In genomic region chr12:116718578-116719454, GRCh38 we compare ENCODE assay signal across 9 cellular contexts. TPM values are rescaled to one million over a fixed set of nuclear protein-coding genes. Genes with fewer than 3 reads are reported as not detected.
A peak's percentile ranks its signal among the peaks of the same experiment; 100 is the strongest.
DNase-seq lines count a peak whose midpoint lies in the region; ATAC-seq and TF ChIP-seq lines count a peak whose summit lies in the region.
"Had no signal": no experiment of that assay in that cellular context is flagged by ENCODE, and none has a peak within 500 bp of the region (broad histone marks: within the 10 kb centered on the region; RNA-seq: fewer than 3 reads in every experiment).

No MANE protein-coding gene starts in this region.

- intact Hi-C loops in IMR-90 (cut with micrococcal nuclease): no loop called here
- intact Hi-C loops in mammary epithelial cell (cut with micrococcal nuclease): no loop called here

- no peak overlapping the region for H3K4ac ChIP-seq in IMR-90 (ENCODE audit: low read depth, low read length)

- H2BK120ac ChIP-seq in IMR-90 (ENCODE audit: low read depth, low read length): no peak overlapping the region

- peak; percentile 64 for ATAC-seq in IMR-90 (ENCODE audit: low read depth)
- ATAC-seq in HG03520 (IDR thresholded peaks at IDR 0.05; ENCODE audit: unreplicated experiment): no peak
- ATAC-seq: HCT116 had no signal

- peaks cover 16 to 32% of the 10 kb centered on the region in 2 experiments for H3K79me1 ChIP-seq in IMR-90 (ENCODE audit: low read depth in 1 of 2, low read length in 2 of 2)

- H3K23ac ChIP-seq in IMR-90 (ENCODE audit: low read depth, low read length): no peak overlapping the region

- no peaks in the 10 kb centered on the region for H3K9me3 ChIP-seq in IMR-90 (ENCODE audit: control insufficient read depth, insufficient read depth, low read length)
- H3K9me3 ChIP-seq in smooth muscle cell (replicated peaks; ENCODE audit: low read depth): no peaks in the 10 kb centered on the region
- H3K9me3 ChIP-seq in mammary epithelial cell (replicated peaks; ENCODE audit: insufficient read depth, low read length): no peaks in the 10 kb centered on the region

- H3K27me3 ChIP-seq in IMR-90 (ENCODE audit: control insufficient read depth, insufficient read depth, low read length) (no peaks in the 10 kb centered on the region), smooth muscle cell (ENCODE audit: low read depth) (no peaks in the 10 kb centered on the region), mammary epithelial cell (ENCODE audit: insufficient read depth, low read length) (no peaks in the 10 kb centered on the region)

- WGBS in IMR-90 (ENCODE audit: extremely low coverage in 2 of 2, insufficient read length in 1 of 2), 2 experiments: 40% methylated on average over 1 of the region's 10 CpGs; no CpG with 5 or more reads in 1 of the 2 experiments
- WGBS in smooth muscle cell (ENCODE audit: low lambda C conversion rate): 48% methylated on average over 10 of the region's 10 CpGs
- 87% methylated on average over 10 of the region's 10 CpGs for WGBS in mammary epithelial cell (ENCODE audit: low coverage, missing lambda C conversion rate)

- POLR2A ChIA-PET in IMR-90 (lab: Charles Lee; ENCODE audit: unreplicated experiment): interaction anchor here (0.7 kb wide), 1 partner anchor 42 kb away, joined by 3 read pairs; no protein-coding TSS in a partner anchor

- no peaks in the 10 kb centered on the region for H3K79me2 ChIP-seq in smooth muscle cell (ENCODE audit: low read depth)
- peaks cover 10% of the 10 kb centered on the region for H3K79me2 ChIP-seq in mammary epithelial cell (ENCODE audit: insufficient read depth, low read length)

- H3K14ac ChIP-seq in IMR-90 (replicated peaks; ENCODE audit: low read depth, low read length): no peak overlapping the region

- peak; percentile 56 for DNase-seq in IMR-90
- DNase-seq in SHP77 (lab: John Stamatoyannopoulos, UW): peak; percentile 81 to 89
- peak; percentile 68 for DNase-seq in iris pigment epithelial cell (ENCODE audit: low read depth)
- no peak for DNase-seq in smooth muscle cell (lab: John Stamatoyannopoulos, UW; ENCODE audit: unreplicated experiment)
- DNase-seq in mammary epithelial cell: no peak
- no peak for DNase-seq in SW 1271 (lab: John Stamatoyannopoulos, UW)
- DNase-seq: stimulated activated CD4-positive, alpha-beta T cell treated with anti-CD3 and anti-CD28 coated beads, Interleukin-1b, Interleukin-23, amount 100 ng/mL, for 48 hours had no signal

- BruUV-seq in IMR-90 (replicated peaks; lab: Mats Ljungman, UMichigan): no TSS peak
- BruUV-seq in mammary epithelial cell (replicated peaks; lab: Mats Ljungman, UMichigan): no TSS peak

- H4K20me1 ChIP-seq in IMR-90 (ENCODE audit: insufficient read depth, low read length) (peaks cover 7% of the 10 kb centered on the region; the same call in 1 of the 2 replicates), smooth muscle cell (ENCODE audit: low read depth) (peaks cover 45% of the 10 kb centered on the region), mammary epithelial cell (ENCODE audit: insufficient read depth, low read length) (no peaks in the 10 kb centered on the region)

- H3K4me2 ChIP-seq in IMR-90 (ENCODE audit: low read depth, low read length) (peak overlapping the region; percentile 27; the same call in 1 of the 2 replicates), smooth muscle cell (peak overlapping the region; percentile 47), mammary epithelial cell (ENCODE audit: insufficient read depth, low read depth, low read length) (no peak overlapping the region)

- H4K91ac ChIP-seq in IMR-90 (ENCODE audit: insufficient read depth, low read depth, low read length): no peak overlapping the region

- no peak overlapping the region for H4K8ac ChIP-seq in IMR-90 (ENCODE audit: low read depth in 2 of 2, low read length in 2 of 2)

- H2BK20ac ChIP-seq in IMR-90 (ENCODE audit: low read depth, low read length): no peak overlapping the region

- no peak overlapping the region for H3K9ac ChIP-seq in IMR-90 (ENCODE audit: low read depth, low read length)
- no peak overlapping the region for H3K9ac ChIP-seq in smooth muscle cell (ENCODE audit: low read depth)
- H3K9ac ChIP-seq in mammary epithelial cell (ENCODE audit: insufficient read depth, low read length): no peak overlapping the region

- no peaks in the 10 kb centered on the region for H3F3A ChIP-seq in smooth muscle cell (ENCODE audit: low read depth)

- H3K36me3 ChIP-seq in IMR-90 (ENCODE audit: control insufficient read depth, insufficient read depth, low read length): peaks cover 8% of the 10 kb centered on the region
- H3K36me3 ChIP-seq in smooth muscle cell (ENCODE audit: low read depth): peaks cover 7% of the 10 kb centered on the region
- peaks cover 14% of the 10 kb centered on the region for H3K36me3 ChIP-seq in mammary epithelial cell (ENCODE audit: insufficient read depth, low read length)

- H4K5ac ChIP-seq in IMR-90 (ENCODE audit: low read depth, low read length): no peak overlapping the region

- no peak overlapping the region for H2AK5ac ChIP-seq in IMR-90 (ENCODE audit: low read depth, low read length)

- H2AK9ac ChIP-seq in IMR-90 (replicated peaks; ENCODE audit: low read depth, low read length, poor library complexity): no peak overlapping the region

- no peak overlapping the region for H3K27ac ChIP-seq in IMR-90 (ENCODE audit: insufficient read depth, low read length)
- peak overlapping the region; percentile 41 for H3K27ac ChIP-seq in smooth muscle cell (ENCODE audit: low read depth)
- H3K27ac ChIP-seq in mammary epithelial cell (ENCODE audit: insufficient read depth, low read depth, low read length): no peak overlapping the region

- H3K18ac ChIP-seq in IMR-90 (ENCODE audit: low read depth, low read length): no peak overlapping the region

- CTCF ChIA-PET in IMR-90 (lab: Yijun Ruan, JAX): interaction anchor here (0.5 to 1.7 kb wide), 3 partner anchors 10 to 164 kb away, joined by 4 to 9 read pairs (median 6); no protein-coding TSS in a partner anchor
- CTCF ChIA-PET in mammary epithelial cell (lab: Charles Lee; ENCODE audit: low non-redundant PET): no interaction called here

- H2BK5ac ChIP-seq in IMR-90 (ENCODE audit: low read depth, low read length, poor library complexity, severe bottlenecking): no peak overlapping the region

- no peak overlapping the region for H2BK15ac ChIP-seq in IMR-90 (ENCODE audit: low read depth, low read length)

- H2AFZ ChIP-seq in IMR-90 (replicated peaks; ENCODE audit: low read length, poor library complexity) (no peak overlapping the region), smooth muscle cell (ENCODE audit: low read depth) (no peak overlapping the region), mammary epithelial cell (ENCODE audit: low read depth, low read length) (no peak overlapping the region)

- H3K4me1 ChIP-seq in IMR-90 (ENCODE audit: control insufficient read depth, insufficient read depth, low read length) (peaks cover 7% of the 10 kb centered on the region), smooth muscle cell (ENCODE audit: low read depth) (peaks cover 6% of the 10 kb centered on the region), mammary epithelial cell (ENCODE audit: insufficient read depth, low read length) (no peaks in the 10 kb centered on the region)

- H3K9me1 ChIP-seq in IMR-90 (ENCODE audit: insufficient read depth, low read length): peaks cover 9% of the 10 kb centered on the region; the same call in 1 of the 2 replicates

- no peak for TF ChIP-seq POLR2A in IMR-90 (IDR thresholded peaks at IDR 0.05; ENCODE audit: low read depth, low read length)

- no peak for TF ChIP-seq RAD21 in IMR-90 (IDR thresholded peaks at IDR 0.05; ENCODE audit: low read length)

- in situ Hi-C loops in IMR-90 (cut with MboI; ENCODE audit: low sequenced_read_pairs) (no loop called here), mammary epithelial cell (cut with MboI; ENCODE audit: low sequenced_read_pairs in 2 of 2) (loop anchor here in 1 of 2 donors (25.0 kb wide), 2 partner anchors 168 to 732 kb away; partner anchors contain the start of gene HRK)

- H3K4me3 ChIP-seq in IMR-90 (ENCODE audit: insufficient read depth, low read depth, low read length): no peak overlapping the region
- no peak overlapping the region for H3K4me3 ChIP-seq in smooth muscle cell
- no peak overlapping the region for H3K4me3 ChIP-seq in mammary epithelial cell (replicated peaks in 1 of 3; ENCODE audit: insufficient read depth in 1 of 3, low read depth in 2 of 3, low read length in 3 of 3)

- no peak overlapping the region for H3K56ac ChIP-seq in IMR-90 (ENCODE audit: extremely low read depth, insufficient read depth, low read length)

- dilution Hi-C loops in IMR-90 (cut with HindIII; ENCODE audit: low sequenced_read_pairs, unreplicated experiment): no loop called here
- dilution Hi-C loops in mammary epithelial cell (cut with HindIII; ENCODE audit: low sequenced_read_pairs): no loop called here

- no peak for TF ChIP-seq CTCF in IMR-90 (conservative IDR thresholded peaks at IDR 0.05; ENCODE audit: low read depth, low read length)
- no peak for TF ChIP-seq CTCF in smooth muscle cell (IDR thresholded peaks at IDR 0.05; ENCODE audit: borderline replicate concordance, insufficient read depth, poor library complexity, severe bottlenecking)
- no peak for TF ChIP-seq CTCF in mammary epithelial cell (conservative IDR thresholded peaks at IDR 0.05 in 1 of 2, IDR thresholded peaks at IDR 0.05 in 1 of 2; ENCODE audit: extremely low read depth in 1 of 2, insufficient read depth in 1 of 2, low read depth in 1 of 2, low read length in 2 of 2)

TF ChIP-seq in IMR-90, 13 proteins besides CTCF, POLR2A, EP300 and RAD21 (continues in another document):
- TF ChIP-seq NFE2L2 (IDR thresholded peaks at IDR 0.05; ENCODE audit: low read depth, low read length) (no peak), RFX5 (IDR thresholded peaks at IDR 0.05; ENCODE audit: low read depth, low read length) (no peak), CHD1 (IDR thresholded peaks at IDR 0.05; ENCODE audit: low read depth, low read length) (no peak)

RNA-seq across cellular contexts. Expression of gene SPRING1, which starts 19.1 kb away (rescaled TPM):
- total RNA-seq in IMR-90 (2012; rRNA removed) (14.0 and 16.4 TPM in 2 replicates), smooth muscle cell (25.8 and 28.5 TPM in 2 replicates), mammary epithelial cell (10 to 100 TPM; 31.2 to 45.0 TPM)
- polyA plus RNA-seq in IMR-90 (2012; rRNA removed) (12.4 and 16.7 TPM in 2 replicates), smooth muscle cell (19.0 and 21.3 TPM in 2 replicates), mammary epithelial cell (15.1 TPM)
- polyA plus RNA-seq in IMR-90 (2012; cell fraction: cytosol; rRNA removed): 9.0 and 9.6 TPM in 2 replicates
- 5.1 and 6.5 TPM in 2 replicates for polyA plus RNA-seq in IMR-90 (2012; cell fraction: nucleus; rRNA removed; ENCODE audit: low replicate concordance)
- 34.8 TPM for polyA minus RNA-seq in mammary epithelial cell

RNA-seq across cellular contexts. Expression of gene RNFT2, which starts 19.3 kb away (rescaled TPM):
- 1.7 and 2.3 TPM in 2 replicates for total RNA-seq in IMR-90 (2012; rRNA removed)
- 1.5 and 1.6 TPM in 2 replicates for polyA plus RNA-seq in IMR-90 (2012; rRNA removed)
- 0.75 and 0.86 TPM in 2 replicates for polyA plus RNA-seq in IMR-90 (2012; cell fraction: cytosol; rRNA removed)
- 1.3 and 1.4 TPM in 2 replicates for polyA plus RNA-seq in IMR-90 (2012; cell fraction: nucleus; rRNA removed; ENCODE audit: low replicate concordance)
- 1.4 and 2.0 TPM in 2 replicates for total RNA-seq in smooth muscle cell
- 2.1 and 2.4 TPM in 2 replicates for polyA plus RNA-seq in smooth muscle cell
- total RNA-seq in mammary epithelial cell: 1 to 10 TPM; 2.0 to 3.0 TPM
- polyA plus RNA-seq in mammary epithelial cell: 0.57 TPM
- polyA minus RNA-seq in mammary epithelial cell: not detected

Comparison
In these comparisons a context has a peak if more than half of its experiments do, and no peak if none do; other contexts are left out.
1. DNase-seq: peak in IMR-90 (single experiment), SHP77 (2 of 2) and iris pigment epithelial cell (single experiment); none in smooth muscle cell (single experiment), mammary epithelial cell (single experiment) and SW 1271 (0 of 2).